ENCODE assay signal across 27 cellular contexts in genomic region chr21:22900511-22900910, GRCh38.
DNase-seq lines count a peak whose midpoint lies in the region; ATAC-seq and TF ChIP-seq lines count a peak whose summit lies in the region.
"Had no signal": no experiment of that assay in that cellular context is flagged by ENCODE, and none has a peak within 500 bp of the region (broad histone marks: within the 10 kb centered on the region; RNA-seq: fewer than 3 reads in every experiment).

No MANE protein-coding gene starts in this region.

- no peak for TF ChIP-seq POLR2A in esophagus squamous epithelium (IDR thresholded peaks at IDR 0.05)

- H3K9me3 ChIP-seq in neuronal stem cell (replicated peaks in 1 of 2; ENCODE audit: control insufficient read depth in 2 of 2, insufficient read depth in 1 of 2, low read depth in 1 of 2, low read length in 2 of 2) (no peaks in the 10 kb centered on the region), osteoblast (ENCODE audit: low read depth, low read length) (peaks cover 7% of the 10 kb centered on the region), esophagus squamous epithelium (peaks cover 0 to 12% (median 0%) of the 10 kb centered on the region in 3 donors)
- H3K9me3 ChIP-seq in CD4-positive, alpha-beta T cell (ENCODE audit: control insufficient read depth, low read length): no peaks in the 10 kb centered on the region
- H3K9me3 ChIP-seq: lower lobe of right lung had no signal

- DNase-seq in HS-5 (ENCODE audit: low read depth) (peak; percentile 38), SK-N-DZ (ENCODE audit: low spot score) (peak; percentile 3), dermis microvascular lymphatic vessel endothelial cell (ENCODE audit: low read depth in 2 of 2) (peak; percentile 92 to 96), neuronal stem cell (ENCODE audit: low spot score) (no peak), osteoblast (ENCODE audit: insufficient read length, low spot score, missing footprints) (no peak), esophagus squamous epithelium (lab: John Stamatoyannopoulos, UW) (no peak)
- no peak for DNase-seq in stimulated activated CD4-positive, alpha-beta T cell treated with anti-CD3 and anti-CD28 coated beads, Interleukin-4, amount 100 ng/mL, for 24 hours
- no peak for DNase-seq in CD4-positive, alpha-beta T cell
- DNase-seq: activated CD4-positive, alpha-beta T cell treated with anti-CD3 and anti-CD28 coated beads for 1 hour; activated CD8-positive, alpha-beta memory T cell treated with anti-CD3 and anti-CD28 coated beads for 24 hours; activated naive CD4-positive, alpha-beta T cell treated with anti-CD3 and anti-CD28 coated beads, Interleukin-2, amount 10 ng/mL, durations not matched to agents 7 days and 5 days; activated T-cell treated with anti-CD3 and anti-CD28 coated beads, Interleukin-2, amount 50 U/mL, for 72 hours; CD4-positive, alpha-beta memory T cell; DND-41; effector CD8-positive, alpha-beta T cell; immature natural killer cell; Karpas-422; lower lobe of right lung; NCI-H1048; NCI-H1930; NCI-H2227 treated with DMSO at 0.1 percent for 48 hours; stimulated activated naive CD4-positive, alpha-beta T cell treated with Interleukin-2 at 50 U/mL for 16 hours; T-helper 9 cell; transverse colon had no signal

- H2BK15ac ChIP-seq in neuronal stem cell (ENCODE audit: low read length): no peak overlapping the region

- no peak overlapping the region for H4K91ac ChIP-seq in neuronal stem cell (ENCODE audit: low read depth, low read length, poor library complexity)

- no peak overlapping the region for H3K23ac ChIP-seq in neuronal stem cell (ENCODE audit: low read depth, low read length, poor library complexity)

- H3K4me3 ChIP-seq in neuronal stem cell (ENCODE audit: low read length in 2 of 2): no peak overlapping the region
- no peak overlapping the region for H3K4me3 ChIP-seq in osteoblast (ENCODE audit: insufficient read depth, low read length)
- H3K4me3 ChIP-seq in esophagus squamous epithelium: no peak overlapping the region
- H3K4me3 ChIP-seq: lower lobe of right lung, SK-N-MC, transverse colon had no signal

- no peak for TF ChIP-seq CTCF in osteoblast (IDR thresholded peaks at IDR 0.05; ENCODE audit: extremely low read depth, low read depth, low read length)
- no peak for TF ChIP-seq CTCF in CD4-positive, alpha-beta T cell (IDR thresholded peaks at IDR 0.05)
- no peak for TF ChIP-seq CTCF in esophagus squamous epithelium (IDR thresholded peaks at IDR 0.05)

- H3K27ac ChIP-seq in neuronal stem cell (replicated peaks; ENCODE audit: low read length) (no peak overlapping the region), osteoblast (ENCODE audit: low read depth, low read length) (no peak overlapping the region), esophagus squamous epithelium (no peak overlapping the region)
- H3K27ac ChIP-seq in CD4-positive, alpha-beta T cell (ENCODE audit: low read depth, low read length): no peak overlapping the region
- H3K27ac ChIP-seq: lower lobe of right lung, SK-N-MC, transverse colon had no signal

- no peak overlapping the region for H3K4ac ChIP-seq in neuronal stem cell (ENCODE audit: low read length)

- H2AFZ ChIP-seq in neuronal stem cell (ENCODE audit: low read length): peak overlapping the region; percentile 49
- no peak overlapping the region for H2AFZ ChIP-seq in osteoblast (ENCODE audit: low read length)

- no peak overlapping the region for H4K8ac ChIP-seq in neuronal stem cell (ENCODE audit: low read depth, low read length)

- H3K27me3 ChIP-seq in neuronal stem cell (ENCODE audit: control insufficient read depth in 3 of 3, insufficient read depth in 3 of 3, low read depth in 1 of 3, low read length in 3 of 3) (no peaks in the 10 kb centered on the region), osteoblast (ENCODE audit: insufficient read depth, low read length) (no peaks in the 10 kb centered on the region), esophagus squamous epithelium (no peaks in the 10 kb centered on the region)
- H3K27me3 ChIP-seq in CD4-positive, alpha-beta T cell (ENCODE audit: control insufficient read depth, insufficient read depth, low read length): no peaks in the 10 kb centered on the region
- H3K27me3 ChIP-seq: transverse colon had no signal

- H3K4me2 ChIP-seq in neuronal stem cell (ENCODE audit: insufficient read depth, low read length, poor library complexity, severe bottlenecking) (no peak overlapping the region), osteoblast (ENCODE audit: insufficient read depth, low read length) (no peak overlapping the region)

- no peak overlapping the region for H2BK12ac ChIP-seq in neuronal stem cell (ENCODE audit: low read length)

- H3K9me3 Mint-ChIP-seq in CD4-positive, alpha-beta T cell: peaks cover 7% of the 10 kb centered on the region
- H3K9me3 Mint-ChIP-seq: activated naive CD4-positive, alpha-beta T cell treated with anti-CD3 and anti-CD28 coated beads, Interleukin-2, amount 10 ng/mL, durations not matched to agents 7 days and 5 days; central memory CD8-positive, alpha-beta T cell had no signal

- no peak overlapping the region for H3K9ac ChIP-seq in neuronal stem cell (ENCODE audit: low read depth, low read length, poor library complexity)

- no peak overlapping the region for H2BK5ac ChIP-seq in neuronal stem cell (ENCODE audit: low read length)

- no CpG with 5 or more reads among the region's 2 CpGs for WGBS in neuronal stem cell (ENCODE audit: extremely low coverage in 2 of 2, insufficient read length in 2 of 2, insufficient replicate concordance in 1 of 2), 2 donors
- WGBS in esophagus squamous epithelium, 2 donors: 5 to 9% methylated on average over 2 of the region's 2 CpGs

- no peak overlapping the region for H3K27ac Mint-ChIP-seq in CD4-positive, alpha-beta T cell
- H3K27ac Mint-ChIP-seq: activated naive CD4-positive, alpha-beta T cell treated with anti-CD3 and anti-CD28 coated beads, Interleukin-2, amount 10 ng/mL, durations not matched to agents 7 days and 5 days; activated T-cell treated with anti-CD3 and anti-CD28 coated beads, Interleukin-2, amount 50 U/mL, for 72 hours; CD4-positive, alpha-beta memory T cell; immature natural killer cell had no signal

- no peaks in the 10 kb centered on the region for H3K36me3 Mint-ChIP-seq in CD4-positive, alpha-beta T cell (ENCODE audit: low read depth)
- H3K36me3 Mint-ChIP-seq: activated naive CD4-positive, alpha-beta T cell treated with anti-CD3 and anti-CD28 coated beads, Interleukin-2, amount 10 ng/mL, durations not matched to agents 7 days and 5 days; CD4-positive, alpha-beta memory T cell had no signal

- no peak overlapping the region for H3K4me3 Mint-ChIP-seq in CD4-positive, alpha-beta T cell
- H3K4me3 Mint-ChIP-seq: activated naive CD4-positive, alpha-beta T cell treated with anti-CD3 and anti-CD28 coated beads, Interleukin-2, amount 10 ng/mL, durations not matched to agents 7 days and 5 days; activated T-cell treated with anti-CD3 and anti-CD28 coated beads, Interleukin-2, amount 50 U/mL, for 72 hours; CD4-positive, alpha-beta memory T cell; central memory CD8-positive, alpha-beta T cell; immature natural killer cell had no signal

- ATAC-seq in CD4-positive, alpha-beta T cell (ENCODE audit: poor library complexity): no peak
- ATAC-seq: activated T-cell treated with anti-CD3 and anti-CD28 coated beads, Interleukin-2, amount 50 U/mL, for 72 hours; lower lobe of right lung; sciatic nerve had no signal

- H3K79me1 ChIP-seq in neuronal stem cell (ENCODE audit: low read depth, low read length): no peaks in the 10 kb centered on the region

- no peaks in the 10 kb centered on the region for H3K4me1 Mint-ChIP-seq in CD4-positive, alpha-beta T cell (ENCODE audit: low read depth)
- H3K4me1 Mint-ChIP-seq: activated naive CD4-positive, alpha-beta T cell treated with anti-CD3 and anti-CD28 coated beads, Interleukin-2, amount 10 ng/mL, durations not matched to agents 7 days and 5 days; CD4-positive, alpha-beta memory T cell; central memory CD8-positive, alpha-beta T cell; immature natural killer cell had no signal

- H4K20me1 ChIP-seq in osteoblast (ENCODE audit: insufficient read depth, low read length): no peaks in the 10 kb centered on the region

- no peak overlapping the region for H3K18ac ChIP-seq in neuronal stem cell (ENCODE audit: low read length)

- H3K27me3 Mint-ChIP-seq in CD4-positive, alpha-beta T cell: no peaks in the 10 kb centered on the region
- H3K27me3 Mint-ChIP-seq: activated naive CD4-positive, alpha-beta T cell treated with anti-CD3 and anti-CD28 coated beads, Interleukin-2, amount 10 ng/mL, durations not matched to agents 7 days and 5 days; CD4-positive, alpha-beta memory T cell; central memory CD8-positive, alpha-beta T cell had no signal

- H3K79me2 ChIP-seq in osteoblast (ENCODE audit: insufficient read depth, low read length): no peaks in the 10 kb centered on the region

- no peak overlapping the region for H2AK5ac ChIP-seq in neuronal stem cell (ENCODE audit: low read depth, low read length)

- intact Hi-C loops in CD4-positive, alpha-beta T cell (cut with DNase I, micrococcal nuclease): no loop called here
- intact Hi-C loops in esophagus squamous epithelium (cut with DNase I): no loop called here

- H3K4me1 ChIP-seq in neuronal stem cell (ENCODE audit: control insufficient read depth in 2 of 2, insufficient read depth in 1 of 2, low read depth in 1 of 2, low read length in 2 of 2) (no peaks in the 10 kb centered on the region), osteoblast (ENCODE audit: insufficient read depth, low read length) (no peaks in the 10 kb centered on the region), esophagus squamous epithelium (no peaks in the 10 kb centered on the region)
- H3K4me1 ChIP-seq: lower lobe of right lung, transverse colon had no signal

- no peak overlapping the region for H2BK120ac ChIP-seq in neuronal stem cell (ENCODE audit: low read depth, low read length)

- POLR2A ChIA-PET in CD4-positive, alpha-beta T cell (lab: Charles Lee): no interaction called here

- H3K14ac ChIP-seq in neuronal stem cell (ENCODE audit: low read length): no peak overlapping the region

- no peaks in the 10 kb centered on the region for H3K36me3 ChIP-seq in neuronal stem cell (replicated peaks in 1 of 2; ENCODE audit: control insufficient read depth in 2 of 2, insufficient read depth in 2 of 2, low read length in 2 of 2)
- H3K36me3 ChIP-seq in osteoblast (ENCODE audit: insufficient read depth, low read length): no peaks in the 10 kb centered on the region
- H3K36me3 ChIP-seq in esophagus squamous epithelium: no peaks in the 10 kb centered on the region
- H3K36me3 ChIP-seq: lower lobe of right lung, transverse colon had no signal

- CTCF ChIA-PET in CD4-positive, alpha-beta T cell (lab: Charles Lee): no interaction called here

Comparison
In these comparisons a context has a peak if more than half of its experiments do, and no peak if none do; other contexts are left out.
1. DNase-seq: peak in HS-5 (single experiment), SK-N-DZ (single experiment) and dermis microvascular lymphatic vessel endothelial cell (2 of 2); none in neuronal stem cell (single experiment), stimulated activated CD4-positive, alpha-beta T cell treated with anti-CD3 and anti-CD28 coated beads, Interleukin-4, amount 100 ng/mL, for 24 hours (single experiment), osteoblast (single experiment), CD4-positive, alpha-beta T cell (0 of 10) and esophagus squamous epithelium (single experiment).